ENCODE assay signal across 11 cellular contexts in genomic region chr15:74176262-74177208, GRCh38. TPM values are rescaled to one million over a fixed set of nuclear protein-coding genes. Genes with fewer than 3 reads are reported as not detected.
DNase-seq lines count a peak whose midpoint lies in the region; ATAC-seq and TF ChIP-seq lines count a peak whose summit lies in the region.
"Had no signal": no experiment of that assay in that cellular context is flagged by ENCODE, and none has a peak within 500 bp of the region (broad histone marks: within the 10 kb centered on the region; RNA-seq: fewer than 3 reads in every experiment).

No MANE protein-coding gene starts in this region.

- no peaks in the 10 kb centered on the region for H3K9me3 Mint-ChIP-seq in activated naive CD8-positive, alpha-beta T cell treated with anti-CD3 and anti-CD28 coated beads, Interleukin-2, amount 10 ng/mL, durations not matched to agents 7 days and 5 days
- H3K9me3 Mint-ChIP-seq in activated naive CD8-positive, alpha-beta T cell treated with anti-CD3 and anti-CD28 coated beads, Interleukin-2, amount 50 U/mL, for 24 hours, result no peaks in the 10 kb centered on the region
- no peaks in the 10 kb centered on the region for H3K9me3 Mint-ChIP-seq in type B pancreatic cell
- H3K9me3 Mint-ChIP-seq in Calu3 (ENCODE audit: low read depth, unreplicated experiment), result no peaks in the 10 kb centered on the region

- no peak for TF ChIP-seq CTCF in type B pancreatic cell (conservative IDR thresholded peaks at IDR 0.05)
- no peak for TF ChIP-seq CTCF in Calu3 (IDR thresholded peaks at IDR 0.05; ENCODE audit: unreplicated experiment)

- intact Hi-C loops in Calu3 (cut with micrococcal nuclease; ENCODE audit: unreplicated experiment), result no loop called here

- no peak overlapping the region for H3K4me3 Mint-ChIP-seq in activated naive CD8-positive, alpha-beta T cell treated with anti-CD3 and anti-CD28 coated beads, Interleukin-2, amount 10 ng/mL, durations not matched to agents 7 days and 5 days
- H3K4me3 Mint-ChIP-seq in activated naive CD8-positive, alpha-beta T cell treated with anti-CD3 and anti-CD28 coated beads, Interleukin-2, amount 50 U/mL, for 24 hours, result no peak overlapping the region
- peak overlapping the region; percentile 71 for H3K4me3 Mint-ChIP-seq in type B pancreatic cell
- no peak overlapping the region for H3K4me3 Mint-ChIP-seq in Calu3 (ENCODE audit: low read depth, unreplicated experiment)

- no peaks in the 10 kb centered on the region for H3K4me1 Mint-ChIP-seq in activated naive CD8-positive, alpha-beta T cell treated with anti-CD3 and anti-CD28 coated beads, Interleukin-2, amount 10 ng/mL, durations not matched to agents 7 days and 5 days
- no peaks in the 10 kb centered on the region for H3K4me1 Mint-ChIP-seq in activated naive CD8-positive, alpha-beta T cell treated with anti-CD3 and anti-CD28 coated beads, Interleukin-2, amount 50 U/mL, for 24 hours
- peaks cover 56% of the 10 kb centered on the region for H3K4me1 Mint-ChIP-seq in type B pancreatic cell (ENCODE audit: unreplicated experiment)
- H3K4me1 Mint-ChIP-seq in Calu3 (ENCODE audit: low read depth, unreplicated experiment), result peaks cover 42% of the 10 kb centered on the region

- H3K36me3 Mint-ChIP-seq in activated naive CD8-positive, alpha-beta T cell treated with anti-CD3 and anti-CD28 coated beads, Interleukin-2, amount 10 ng/mL, durations not matched to agents 7 days and 5 days, result no peaks in the 10 kb centered on the region
- H3K36me3 Mint-ChIP-seq in activated naive CD8-positive, alpha-beta T cell treated with anti-CD3 and anti-CD28 coated beads, Interleukin-2, amount 50 U/mL, for 24 hours (ENCODE audit: low read depth), result no peaks in the 10 kb centered on the region
- peaks cover 6% of the 10 kb centered on the region for H3K36me3 Mint-ChIP-seq in type B pancreatic cell
- peaks cover 12% of the 10 kb centered on the region for H3K36me3 Mint-ChIP-seq in Calu3 (ENCODE audit: insufficient read depth, unreplicated experiment)

- CTCF ChIA-PET in Calu3 (lab: Charles Lee), result no interaction called here

- peak; percentile 18 for DNase-seq in activated naive CD8-positive, alpha-beta T cell treated with anti-CD3 and anti-CD28 coated beads, Interleukin-2, amount 10 ng/mL, durations not matched to agents 7 days and 5 days
- DNase-seq in activated naive CD8-positive, alpha-beta T cell treated with anti-CD3 and anti-CD28 coated beads, Interleukin-2, amount 50 U/mL, for 24 hours, result no peak
- peak; percentile 52 for DNase-seq in iPS-NIHi7 (ENCODE audit: extremely low spot score)
- DNase-seq in type B pancreatic cell (ENCODE audit: extremely low spot score, unreplicated experiment), result no peak
- DNase-seq in Calu3, result no peak
- DNase-seq: DMS79 treated with DMSO at 0.1 percent for 48 hours, NCI-H146, T-helper 9 cell had no signal

- H3K27ac Mint-ChIP-seq in activated naive CD8-positive, alpha-beta T cell treated with anti-CD3 and anti-CD28 coated beads, Interleukin-2, amount 10 ng/mL, durations not matched to agents 7 days and 5 days, result no peak overlapping the region
- no peak overlapping the region for H3K27ac Mint-ChIP-seq in activated naive CD8-positive, alpha-beta T cell treated with anti-CD3 and anti-CD28 coated beads, Interleukin-2, amount 50 U/mL, for 24 hours
- peak overlapping the region; percentile 62 for H3K27ac Mint-ChIP-seq in type B pancreatic cell
- no peak overlapping the region for H3K27ac Mint-ChIP-seq in Calu3 (ENCODE audit: unreplicated experiment)

- no peak for ATAC-seq in activated naive CD8-positive, alpha-beta T cell treated with anti-CD3 and anti-CD28 coated beads, Interleukin-2, amount 10 ng/mL, durations not matched to agents 7 days and 5 days (ENCODE audit: low read depth)
- ATAC-seq in activated naive CD8-positive, alpha-beta T cell treated with anti-CD3 and anti-CD28 coated beads, Interleukin-2, amount 50 U/mL, for 24 hours, result no peak
- no peak for ATAC-seq in GM18861 (IDR thresholded peaks at IDR 0.05; ENCODE audit: unreplicated experiment)
- ATAC-seq: pancreas had no signal

- POLR2A ChIA-PET in activated naive CD8-positive, alpha-beta T cell treated with anti-CD3 and anti-CD28 coated beads, Interleukin-2, amount 10 ng/mL, durations not matched to agents 7 days and 5 days (lab: Charles Lee), result no interaction called here

- no TSS peak for BruUV-seq in Calu3 (replicated peaks; lab: Mats Ljungman, UMichigan)

- H3K27me3 Mint-ChIP-seq in activated naive CD8-positive, alpha-beta T cell treated with anti-CD3 and anti-CD28 coated beads, Interleukin-2, amount 10 ng/mL, durations not matched to agents 7 days and 5 days, result peaks cover 3% of the 10 kb centered on the region
- H3K27me3 Mint-ChIP-seq in activated naive CD8-positive, alpha-beta T cell treated with anti-CD3 and anti-CD28 coated beads, Interleukin-2, amount 50 U/mL, for 24 hours, result no peaks in the 10 kb centered on the region
- H3K27me3 Mint-ChIP-seq in type B pancreatic cell, result peaks cover 19% of the 10 kb centered on the region
- H3K27me3 Mint-ChIP-seq in Calu3 (ENCODE audit: unreplicated experiment), result peaks cover 24% of the 10 kb centered on the region

RNA-seq across cellular contexts. Expression of gene ISLR, which starts 3.0 kb away (rescaled TPM):
- not detected for total RNA-seq in activated naive CD8-positive, alpha-beta T cell treated with anti-CD3 and anti-CD28 coated beads, Interleukin-2, amount 10 ng/mL, durations not matched to agents 7 days and 5 days
- total RNA-seq in type B pancreatic cell (ENCODE audit: low replicate concordance) (0.24 and 41.6 TPM in 2 replicates), Calu3 (2022) (not detected in 2 replicates)

RNA-seq across cellular contexts. Expression of gene STRA6, which starts 26.1 kb away (rescaled TPM):
- total RNA-seq in activated naive CD8-positive, alpha-beta T cell treated with anti-CD3 and anti-CD28 coated beads, Interleukin-2, amount 10 ng/mL, durations not matched to agents 7 days and 5 days, result not detected
- total RNA-seq in type B pancreatic cell (ENCODE audit: low replicate concordance) (19.2 and 158 TPM in 2 replicates), Calu3 (2022) (5.9 and 8.4 TPM in 2 replicates)

RNA-seq across cellular contexts. Expression of gene ISLR2, which starts 46.1 kb away (rescaled TPM):
- not detected for total RNA-seq in activated naive CD8-positive, alpha-beta T cell treated with anti-CD3 and anti-CD28 coated beads, Interleukin-2, amount 10 ng/mL, durations not matched to agents 7 days and 5 days
- total RNA-seq in type B pancreatic cell (ENCODE audit: low replicate concordance) (0.59 and 16.9 TPM in 2 replicates), Calu3 (2022) (not detected in 2 replicates)
- total RNA-seq: thoracic aorta had no signal

RNA-seq across cellular contexts. Expression of gene CCDC33, which starts 59.6 kb away (rescaled TPM):
- under 1 TPM in 1 of 2 experiments, not detected in 1; 0.17 TPM for total RNA-seq in activated naive CD8-positive, alpha-beta T cell treated with anti-CD3 and anti-CD28 coated beads, Interleukin-2, amount 10 ng/mL, durations not matched to agents 7 days and 5 days
- total RNA-seq in type B pancreatic cell (ENCODE audit: low replicate concordance), result 2.2 and 5.0 TPM in 2 replicates
- 2.1 and 2.7 TPM in 2 replicates for total RNA-seq in Calu3 (2022)
- total RNA-seq: pancreas, thoracic aorta had no signal

Comparison
In these comparisons a context has a peak if more than half of its experiments do, and no peak if none do; other contexts are left out.
1. DNase-seq: peak in activated naive CD8-positive, alpha-beta T cell treated with anti-CD3 and anti-CD28 coated beads, Interleukin-2, amount 10 ng/mL, durations not matched to agents 7 days and 5 days (single experiment) and iPS-NIHi7 (single experiment); none in activated naive CD8-positive, alpha-beta T cell treated with anti-CD3 and anti-CD28 coated beads, Interleukin-2, amount 50 U/mL, for 24 hours (single experiment), type B pancreatic cell (single experiment) and Calu3 (single experiment).